In the genomic region with DNA sequence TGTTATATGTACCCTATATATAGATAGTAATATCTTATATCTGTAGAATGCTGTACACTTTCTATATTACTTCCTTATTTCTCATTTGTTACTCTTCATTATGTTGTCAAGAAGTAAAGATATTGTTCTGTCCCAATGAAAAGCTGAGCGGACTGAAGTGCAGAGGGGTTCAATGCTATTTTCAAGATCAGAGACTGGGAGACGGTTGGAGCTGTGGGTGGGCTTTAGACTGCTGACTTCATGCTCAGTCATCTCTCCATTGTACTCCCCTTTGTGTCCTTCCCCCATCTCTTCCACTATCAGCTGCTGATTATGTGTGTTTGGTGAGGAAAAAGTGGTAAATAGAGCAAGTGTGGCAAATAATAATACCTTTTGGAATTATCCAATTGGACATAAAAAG, we compare ENCODE assay signal across 25 cellular contexts.
DNase-seq lines count a peak whose midpoint lies in the region; ATAC-seq and TF ChIP-seq lines count a peak whose summit lies in the region.
"Had no signal": no experiment of that assay in that cellular context is flagged by ENCODE, and none has a peak within 500 bp of the region (broad histone marks: within the 10 kb centered on the region; RNA-seq: fewer than 3 reads in every experiment).

No MANE protein-coding gene starts in this region.

- no peaks in the 10 kb centered on the region for H3K27me3 Mint-ChIP-seq in GM23338 (ENCODE audit: insufficient read depth, low read depth, poor library complexity)
- H3K27me3 Mint-ChIP-seq: CD4-positive, alpha-beta memory T cell; CD4-positive, CD25-positive, alpha-beta regulatory T cell had no signal

- no peaks in the 10 kb centered on the region for H3K9me3 ChIP-seq in IMR-90 (ENCODE audit: control insufficient read depth, insufficient read depth, low read length)
- peaks cover 7% of the 10 kb centered on the region for H3K9me3 ChIP-seq in SJSA1 (replicated peaks)
- peaks cover 2% of the 10 kb centered on the region for H3K9me3 ChIP-seq in trophoblast cell (ENCODE audit: insufficient read depth, low read depth, low read length)
- H3K9me3 ChIP-seq: BE2C, BLaER1 had no signal

- in situ Hi-C loops in IMR-90 (cut with MboI; ENCODE audit: low sequenced_read_pairs): no loop called here

- H4K91ac ChIP-seq in IMR-90 (ENCODE audit: insufficient read depth, low read depth, low read length): no peak overlapping the region
- H4K91ac ChIP-seq in trophoblast cell (ENCODE audit: low read depth, low read length): no peak overlapping the region

- no peak overlapping the region for H3K4ac ChIP-seq in IMR-90 (ENCODE audit: low read depth, low read length)
- no peak overlapping the region for H3K4ac ChIP-seq in trophoblast cell (ENCODE audit: low read depth, low read length)

- H2BK15ac ChIP-seq in IMR-90 (ENCODE audit: low read depth, low read length): no peak overlapping the region

- no peak overlapping the region for H4K5ac ChIP-seq in IMR-90 (ENCODE audit: low read depth, low read length)

- H3K9ac ChIP-seq in IMR-90 (ENCODE audit: low read depth, low read length) (no peak overlapping the region), trophoblast cell (ENCODE audit: low read length) (no peak overlapping the region)
- H3K9ac ChIP-seq: BLaER1 had no signal

- no peak overlapping the region for H2AFZ ChIP-seq in GM23338
- H2AFZ ChIP-seq in IMR-90 (replicated peaks; ENCODE audit: low read length, poor library complexity): no peak overlapping the region
- no peak overlapping the region for H2AFZ ChIP-seq in trophoblast cell (ENCODE audit: insufficient read depth, low read length, poor library complexity)

- TF ChIP-seq CTCF in GM23338 (conservative IDR thresholded peaks at IDR 0.05; ENCODE audit: low read depth in 2 of 2) (no peak), IMR-90 (conservative IDR thresholded peaks at IDR 0.05; ENCODE audit: low read depth, low read length) (no peak), lower leg skin (IDR thresholded peaks at IDR 0.05) (no peak)

- peaks cover under 1% of the 10 kb centered on the region; the same call in 1 of the 3 replicates for H3K4me1 Mint-ChIP-seq in GM23338
- H3K4me1 Mint-ChIP-seq: CD14-positive monocyte; CD4-positive, alpha-beta memory T cell; CD4-positive, CD25-positive, alpha-beta regulatory T cell; CD8-positive, alpha-beta memory T cell had no signal

- TF ChIP-seq POLR2A in IMR-90 (IDR thresholded peaks at IDR 0.05; ENCODE audit: low read depth, low read length) (no peak), lower leg skin (IDR thresholded peaks at IDR 0.05) (no peak)

- no peak overlapping the region for H2AK9ac ChIP-seq in IMR-90 (replicated peaks; ENCODE audit: low read depth, low read length, poor library complexity)

- H2AK5ac ChIP-seq in IMR-90 (ENCODE audit: low read depth, low read length) (peak overlapping the region; percentile 48; the same call in 1 of the 2 replicates), trophoblast cell (ENCODE audit: low read length) (no peak overlapping the region)

- H4K12ac ChIP-seq in trophoblast cell (ENCODE audit: low read depth, low read length): no peak overlapping the region

- dilution Hi-C loops in IMR-90 (cut with HindIII; ENCODE audit: low sequenced_read_pairs, unreplicated experiment): no loop called here

- H3K18ac ChIP-seq in IMR-90 (ENCODE audit: low read depth, low read length) (no peak overlapping the region), trophoblast cell (ENCODE audit: low read length) (no peak overlapping the region)

- H2BK5ac ChIP-seq in IMR-90 (ENCODE audit: low read depth, low read length, poor library complexity, severe bottlenecking) (no peak overlapping the region), trophoblast cell (ENCODE audit: low read depth, low read length, poor library complexity) (no peak overlapping the region)

- H3K9me3 Mint-ChIP-seq in GM23338: no peaks in the 10 kb centered on the region

- POLR2A ChIA-PET in IMR-90 (lab: Charles Lee; ENCODE audit: unreplicated experiment): no interaction called here

- H4K8ac ChIP-seq in IMR-90 (ENCODE audit: low read depth in 2 of 2, low read length in 2 of 2) (no peak overlapping the region), trophoblast cell (ENCODE audit: low read depth, low read length) (no peak overlapping the region)

- no peaks in the 10 kb centered on the region for H3K79me2 ChIP-seq in GM23338 (replicated peaks; ENCODE audit: insufficient read depth)
- H3K79me2 ChIP-seq in trophoblast cell (ENCODE audit: control insufficient read depth, insufficient read depth, low read length, poor library complexity): no peaks in the 10 kb centered on the region

- H3K27ac Mint-ChIP-seq in GM23338: peak overlapping the region; percentile 65; the same call in 1 of the 2 replicates
- H3K27ac Mint-ChIP-seq: CD14-positive monocyte; CD4-positive, alpha-beta memory T cell; CD4-positive, CD25-positive, alpha-beta regulatory T cell; CD8-positive, alpha-beta memory T cell had no signal

- no peak for TF ChIP-seq RAD21 in IMR-90 (IDR thresholded peaks at IDR 0.05; ENCODE audit: low read length)

- intact Hi-C loops in IMR-90 (cut with micrococcal nuclease) (no loop called here), lower leg skin (cut with DNase I; ENCODE audit: low total_unique reads) (no loop called here)

- WGBS in IMR-90 (ENCODE audit: extremely low coverage in 2 of 2, insufficient read length in 1 of 2), 2 experiments: no CpG with 5 or more reads among the region's 2 CpGs
- no CpG with 5 or more reads among the region's 2 CpGs for WGBS in trophoblast cell (ENCODE audit: extremely low coverage, insufficient coverage, insufficient read length)
- 87 to 97% methylated on average over 2 of the region's 2 CpGs for WGBS in lower leg skin, 2 donors

- no peaks in the 10 kb centered on the region for H3F3A ChIP-seq in GM23338 (replicated peaks; ENCODE audit: low read depth)

- H3K36me3 ChIP-seq in GM23338 (ENCODE audit: insufficient read depth) (no peaks in the 10 kb centered on the region; the same call in 1 of the 2 replicates), IMR-90 (ENCODE audit: control insufficient read depth, insufficient read depth, low read length) (no peaks in the 10 kb centered on the region), SJSA1 (no peaks in the 10 kb centered on the region), trophoblast cell (ENCODE audit: control insufficient read depth in 1 of 2, insufficient read depth in 2 of 2, low read length in 2 of 2) (no peaks in the 10 kb centered on the region)
- H3K36me3 ChIP-seq: BE2C, BLaER1 had no signal

- H3K27ac ChIP-seq in GM23338 (ENCODE audit: low read depth) (no peak overlapping the region), IMR-90 (ENCODE audit: insufficient read depth, low read length) (no peak overlapping the region), SJSA1 (peak overlapping the region; percentile 72), trophoblast cell (ENCODE audit: low read depth, low read length) (no peak overlapping the region)
- H3K27ac ChIP-seq: BLaER1 had no signal

- H4K20me1 ChIP-seq in GM23338 (replicated peaks; ENCODE audit: insufficient read depth): no peaks in the 10 kb centered on the region
- H4K20me1 ChIP-seq in IMR-90 (ENCODE audit: insufficient read depth, low read length): no peaks in the 10 kb centered on the region
- H4K20me1 ChIP-seq: BLaER1 had no signal

- CTCF ChIA-PET in IMR-90 (lab: Yijun Ruan, JAX): no interaction called here

- DNase-seq in GM23338 (ENCODE audit: low spot score) (no peak), IMR-90 (no peak), SJSA1 (ENCODE audit: low read depth in 1 of 2, low spot score in 2 of 2) (peak; percentile 76), trophoblast cell (no peak), lower leg skin (ENCODE audit: low spot score in 2 of 2) (no peak)
- DNase-seq: 8988T; ACHN; BE2C; C1 segment of cervical spinal cord; CD4-positive, alpha-beta memory T cell; CD4-positive, CD25-positive, alpha-beta regulatory T cell; CD8-positive, alpha-beta memory T cell; COR-L47; DMS 273 treated with DMSO at 0.1 percent for 48 hours; DMS153; DMS53; DMS79; DND-41; EL; GDM1 had no signal

- H3K4me3 Mint-ChIP-seq in GM23338: no peak overlapping the region
- H3K4me3 Mint-ChIP-seq: CD14-positive monocyte; CD4-positive, alpha-beta memory T cell; CD4-positive, CD25-positive, alpha-beta regulatory T cell; CD8-positive, alpha-beta memory T cell had no signal

- H3K4me1 ChIP-seq in GM23338 (ENCODE audit: insufficient read depth) (no peaks in the 10 kb centered on the region), IMR-90 (ENCODE audit: control insufficient read depth, insufficient read depth, low read length) (peaks cover 2% of the 10 kb centered on the region; the same call in 1 of the 2 replicates), SJSA1 (replicated peaks) (peaks cover 58% of the 10 kb centered on the region), trophoblast cell (ENCODE audit: control insufficient read depth in 1 of 2, insufficient read depth in 2 of 2, low read length in 2 of 2) (peaks cover 2 to 3% of the 10 kb centered on the region in 2 experiments)

- peak overlapping the region; percentile 87 for H2BK12ac ChIP-seq in trophoblast cell (ENCODE audit: low read length)

- H3K4me3 ChIP-seq in GM23338 (no peak overlapping the region), IMR-90 (ENCODE audit: insufficient read depth, low read depth, low read length) (no peak overlapping the region), SJSA1 (no peak overlapping the region), trophoblast cell (ENCODE audit: low read depth, low read length) (no peak overlapping the region), lower leg skin (ENCODE audit: low read depth, poor library complexity, severe bottlenecking) (no peak overlapping the region)
- H3K4me3 ChIP-seq: BLaER1, GM12878 had no signal

- H2BK120ac ChIP-seq in IMR-90 (ENCODE audit: low read depth, low read length) (no peak overlapping the region), trophoblast cell (ENCODE audit: insufficient read depth, low read length, poor library complexity) (no peak overlapping the region)

- ATAC-seq in GM23338: no peak
- no peak for ATAC-seq in IMR-90 (ENCODE audit: low read depth)
- no peak for ATAC-seq in HG03342 (IDR thresholded peaks at IDR 0.05; ENCODE audit: unreplicated experiment)
- no peak for ATAC-seq in HG03520 (IDR thresholded peaks at IDR 0.05; ENCODE audit: unreplicated experiment)
- ATAC-seq: GM12878 had no signal

- 0 out of 2 replicates have a peak overlapping the region, but pooled peaks have one; percentile 3 for H3K14ac ChIP-seq in IMR-90 (replicated peaks; ENCODE audit: low read depth, low read length)
- H3K14ac ChIP-seq in trophoblast cell (ENCODE audit: low read length): no peak overlapping the region

- H3K9me2 ChIP-seq in GM23338 (ENCODE audit: insufficient read depth): peaks cover 4% of the 10 kb centered on the region; the same call in 1 of the 2 replicates

- no TSS peak for BruUV-seq in IMR-90 (replicated peaks; lab: Mats Ljungman, UMichigan)

- no peak overlapping the region for H3K56ac ChIP-seq in IMR-90 (ENCODE audit: extremely low read depth, insufficient read depth, low read length)

- H3K9me1 ChIP-seq in IMR-90 (ENCODE audit: insufficient read depth, low read length): 0 out of 2 replicates have a peak, but pooled peaks cover 2% of the 10 kb centered on the region

- H3K79me1 ChIP-seq in IMR-90 (ENCODE audit: low read depth in 1 of 2, low read length in 2 of 2) (no peaks in the 10 kb centered on the region), trophoblast cell (ENCODE audit: low read length) (no peaks in the 10 kb centered on the region)

- no peak overlapping the region for H3K23ac ChIP-seq in IMR-90 (ENCODE audit: low read depth, low read length)
- H3K23ac ChIP-seq in trophoblast cell (ENCODE audit: low read length): no peak overlapping the region

- no peaks in the 10 kb centered on the region for H3K36me3 Mint-ChIP-seq in GM23338 (ENCODE audit: low read depth)
- H3K36me3 Mint-ChIP-seq: CD14-positive monocyte; CD4-positive, alpha-beta memory T cell; CD4-positive, CD25-positive, alpha-beta regulatory T cell; CD8-positive, alpha-beta memory T cell had no signal

- H3K27me3 ChIP-seq in GM23338 (ENCODE audit: insufficient read depth) (no peaks in the 10 kb centered on the region), IMR-90 (ENCODE audit: control insufficient read depth, insufficient read depth, low read length) (no peaks in the 10 kb centered on the region), SJSA1 (replicated peaks) (no peaks in the 10 kb centered on the region), trophoblast cell (ENCODE audit: insufficient read depth, low read length) (no peaks in the 10 kb centered on the region)
- H3K27me3 ChIP-seq: BE2C, BLaER1 had no signal

- H2BK20ac ChIP-seq in IMR-90 (ENCODE audit: low read depth, low read length): no peak overlapping the region

- H3K4me2 ChIP-seq in GM23338 (no peak overlapping the region), IMR-90 (ENCODE audit: low read depth, low read length) (no peak overlapping the region), trophoblast cell (ENCODE audit: low read length) (no peak overlapping the region)
- H3K4me2 ChIP-seq: BLaER1 had no signal

Comparison
In these comparisons a context has a peak if more than half of its experiments do, and no peak if none do; other contexts are left out.
1. DNase-seq: peak in SJSA1 (2 of 2); none in GM23338 (single experiment), IMR-90 (single experiment), trophoblast cell (0 of 2) and lower leg skin (0 of 2).